1 cellular context compared by ENCODE assay signal in the genomic region with DNA sequence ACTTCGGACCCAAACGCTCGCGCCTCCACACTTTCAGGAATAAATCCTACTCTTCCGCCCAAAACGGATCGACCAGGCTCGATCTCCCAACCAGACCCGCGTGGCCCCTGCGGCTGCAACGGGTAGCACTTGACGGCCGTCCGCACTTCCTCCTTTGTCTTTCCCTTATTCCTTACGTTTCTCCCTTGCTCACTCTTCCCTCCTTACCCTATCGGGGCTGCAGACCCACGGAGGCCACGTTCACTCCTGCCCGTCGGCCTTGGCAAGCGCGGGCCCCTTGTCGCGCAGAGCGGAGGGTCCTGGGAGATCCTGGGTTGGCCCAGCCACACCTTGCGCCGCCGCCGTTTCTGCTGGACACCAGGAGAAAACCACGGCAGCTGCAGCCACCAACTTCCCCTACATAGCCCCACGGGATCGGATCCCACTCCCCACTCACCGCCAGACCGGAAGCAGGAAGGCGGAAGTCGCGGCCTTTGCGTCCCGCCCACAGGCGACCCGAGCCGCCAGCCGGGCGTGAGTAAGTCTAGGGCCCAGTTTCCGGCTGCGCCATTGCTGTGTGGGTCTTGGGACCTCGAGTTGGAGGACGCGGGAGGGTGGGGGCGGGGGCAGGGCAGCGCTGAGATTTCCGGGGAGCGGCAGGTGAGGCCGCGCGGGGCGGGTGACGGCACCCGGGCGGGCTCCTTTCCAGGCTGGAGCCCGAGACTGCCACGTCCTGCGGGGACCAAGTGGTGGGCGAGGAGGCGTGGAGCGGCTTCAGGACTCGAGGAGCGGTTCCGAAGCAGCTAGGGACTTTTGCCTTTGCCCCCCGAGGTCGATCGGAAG.
A peak's percentile ranks its signal among the peaks of the same experiment; 100 is the strongest.
TF ChIP-seq lines count a peak whose summit lies in the region.

SMIM15 (minus strand) TSS at position 459 of the 822 bp plus-strand sequence. CDS start 2,297 bp downstream, outside the sequence.

TF ChIP-seq in HepG2, 621 proteins besides CTCF, POLR2A, EP300 and RAD21 (continued from another document and continues in another):
- TF ChIP-seq, protein P1, sequence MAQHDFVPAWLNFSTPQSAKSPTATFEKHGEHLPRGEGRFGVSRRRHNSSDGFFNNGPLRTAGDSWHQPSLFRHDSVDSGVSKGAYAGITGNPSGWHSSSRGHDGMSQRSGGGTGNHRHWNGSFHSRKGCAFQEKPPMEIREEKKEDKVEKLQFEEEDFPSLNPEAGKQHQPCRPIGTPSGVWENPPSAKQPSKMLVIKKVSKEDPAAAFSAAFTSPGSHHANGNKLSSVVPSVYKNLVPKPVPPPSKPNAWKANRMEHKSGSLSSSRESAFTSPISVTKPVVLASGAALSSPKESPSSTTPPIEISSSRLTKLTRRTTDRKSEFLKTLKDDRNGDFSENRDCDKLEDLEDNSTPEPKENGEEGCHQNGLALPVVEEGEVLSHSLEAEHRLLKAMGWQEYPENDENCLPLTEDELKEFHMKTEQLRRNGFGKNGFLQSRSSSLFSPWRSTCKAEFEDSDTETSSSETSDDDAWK (CRISPR knock-in tag; IDR thresholded peaks at IDR 0.05) = no peak
- no peak for TF ChIP-seq ZNF282 (IDR thresholded peaks at IDR 0.05; ENCODE audit: partially characterized antibody)
- no peak for TF ChIP-seq EZH2 (conservative IDR thresholded peaks at IDR 0.05; ENCODE audit: low read depth, low read length)
- TF ChIP-seq, protein P2, sequence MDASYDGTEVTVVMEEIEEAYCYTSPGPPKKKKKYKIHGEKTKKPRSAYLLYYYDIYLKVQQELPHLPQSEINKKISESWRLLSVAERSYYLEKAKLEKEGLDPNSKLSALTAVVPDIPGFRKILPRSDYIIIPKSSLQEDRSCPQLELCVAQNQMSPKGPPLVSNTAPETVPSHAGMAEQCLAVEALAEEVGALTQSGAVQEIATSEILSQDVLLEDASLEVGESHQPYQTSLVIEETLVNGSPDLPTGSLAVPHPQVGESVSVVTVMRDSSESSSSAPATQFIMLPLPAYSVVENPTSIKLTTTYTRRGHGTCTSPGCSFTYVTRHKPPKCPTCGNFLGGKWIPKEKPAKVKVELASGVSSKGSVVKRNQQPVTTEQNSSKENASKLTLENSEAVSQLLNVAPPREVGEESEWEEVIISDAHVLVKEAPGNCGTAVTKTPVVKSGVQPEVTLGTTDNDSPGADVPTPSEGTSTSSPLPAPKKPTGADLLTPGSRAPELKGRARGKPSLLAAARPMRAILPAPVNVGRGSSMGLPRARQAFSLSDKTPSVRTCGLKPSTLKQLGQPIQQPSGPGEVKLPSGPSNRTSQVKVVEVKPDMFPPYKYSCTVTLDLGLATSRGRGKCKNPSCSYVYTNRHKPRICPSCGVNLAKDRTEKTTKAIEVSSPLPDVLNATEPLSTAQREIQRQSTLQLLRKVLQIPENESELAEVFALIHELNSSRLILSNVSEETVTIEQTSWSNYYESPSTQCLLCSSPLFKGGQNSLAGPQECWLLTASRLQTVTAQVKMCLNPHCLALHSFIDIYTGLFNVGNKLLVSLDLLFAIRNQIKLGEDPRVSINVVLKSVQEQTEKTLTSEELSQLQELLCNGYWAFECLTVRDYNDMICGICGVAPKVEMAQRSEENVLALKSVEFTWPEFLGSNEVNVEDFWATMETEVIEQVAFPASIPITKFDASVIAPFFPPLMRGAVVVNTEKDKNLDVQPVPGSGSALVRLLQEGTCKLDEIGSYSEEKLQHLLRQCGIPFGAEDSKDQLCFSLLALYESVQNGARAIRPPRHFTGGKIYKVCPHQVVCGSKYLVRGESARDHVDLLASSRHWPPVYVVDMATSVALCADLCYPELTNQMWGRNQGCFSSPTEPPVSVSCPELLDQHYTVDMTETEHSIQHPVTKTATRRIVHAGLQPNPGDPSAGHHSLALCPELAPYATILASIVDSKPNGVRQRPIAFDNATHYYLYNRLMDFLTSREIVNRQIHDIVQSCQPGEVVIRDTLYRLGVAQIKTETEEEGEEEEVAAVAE (CRISPR knock-in tag; IDR thresholded peaks at IDR 0.05; ENCODE audit: borderline replicate concordance) = no peak; the same call in 1 of the 2 replicates
- peak; percentile 88; the same call in 1 of the 2 replicates for TF ChIP-seq ZMYM4 (CRISPR knock-in tag; IDR thresholded peaks at IDR 0.05)
- TF ChIP-seq, protein P3, sequence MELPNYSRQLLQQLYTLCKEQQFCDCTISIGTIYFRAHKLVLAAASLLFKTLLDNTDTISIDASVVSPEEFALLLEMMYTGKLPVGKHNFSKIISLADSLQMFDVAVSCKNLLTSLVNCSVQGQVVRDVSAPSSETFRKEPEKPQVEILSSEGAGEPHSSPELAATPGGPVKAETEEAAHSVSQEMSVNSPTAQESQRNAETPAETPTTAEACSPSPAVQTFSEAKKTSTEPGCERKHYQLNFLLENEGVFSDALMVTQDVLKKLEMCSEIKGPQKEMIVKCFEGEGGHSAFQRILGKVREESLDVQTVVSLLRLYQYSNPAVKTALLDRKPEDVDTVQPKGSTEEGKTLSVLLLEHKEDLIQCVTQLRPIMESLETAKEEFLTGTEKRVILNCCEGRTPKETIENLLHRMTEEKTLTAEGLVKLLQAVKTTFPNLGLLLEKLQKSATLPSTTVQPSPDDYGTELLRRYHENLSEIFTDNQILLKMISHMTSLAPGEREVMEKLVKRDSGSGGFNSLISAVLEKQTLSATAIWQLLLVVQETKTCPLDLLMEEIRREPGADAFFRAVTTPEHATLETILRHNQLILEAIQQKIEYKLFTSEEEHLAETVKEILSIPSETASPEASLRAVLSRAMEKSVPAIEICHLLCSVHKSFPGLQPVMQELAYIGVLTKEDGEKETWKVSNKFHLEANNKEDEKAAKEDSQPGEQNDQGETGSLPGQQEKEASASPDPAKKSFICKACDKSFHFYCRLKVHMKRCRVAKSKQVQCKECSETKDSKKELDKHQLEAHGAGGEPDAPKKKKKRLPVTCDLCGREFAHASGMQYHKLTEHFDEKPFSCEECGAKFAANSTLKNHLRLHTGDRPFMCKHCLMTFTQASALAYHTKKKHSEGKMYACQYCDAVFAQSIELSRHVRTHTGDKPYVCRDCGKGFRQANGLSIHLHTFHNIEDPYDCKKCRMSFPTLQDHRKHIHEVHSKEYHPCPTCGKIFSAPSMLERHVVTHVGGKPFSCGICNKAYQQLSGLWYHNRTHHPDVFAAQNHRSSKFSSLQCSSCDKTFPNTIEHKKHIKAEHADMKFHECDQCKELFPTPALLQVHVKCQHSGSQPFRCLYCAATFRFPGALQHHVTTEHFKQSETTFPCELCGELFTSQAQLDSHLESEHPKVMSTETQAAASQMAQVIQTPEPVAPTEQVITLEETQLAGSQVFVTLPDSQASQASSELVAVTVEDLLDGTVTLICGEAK (IDR thresholded peaks at IDR 0.05) = peak; percentile 62
- TF ChIP-seq, protein P3 (CRISPR knock-in tag; IDR thresholded peaks at IDR 0.05) = peak; percentile 37; the same call in 1 of the 2 replicates
- peak; percentile 71; the same call in 1 of the 2 replicates for TF ChIP-seq KLF11 (CRISPR knock-in tag; IDR thresholded peaks at IDR 0.05)
- TF ChIP-seq MEIS1 (CRISPR knock-in tag; IDR thresholded peaks at IDR 0.05; ENCODE audit: borderline replicate concordance) = peak; percentile 53; the same call in 1 of the 2 replicates
- TF ChIP-seq MXD3 (CRISPR knock-in tag; IDR thresholded peaks at IDR 0.05) = peak; percentile 59; the same call in 1 of the 2 replicates
- peak; percentile 67 for TF ChIP-seq ZNF644 (CRISPR knock-in tag; IDR thresholded peaks at IDR 0.05; ENCODE audit: low read depth)
- no peak for TF ChIP-seq ZNF503 (CRISPR knock-in tag; IDR thresholded peaks at IDR 0.05)
- peak; percentile 58; the same call in 1 of the 2 replicates for TF ChIP-seq BRD4 (CRISPR knock-in tag; IDR thresholded peaks at IDR 0.05)
- TF ChIP-seq RBAK (CRISPR knock-in tag; IDR thresholded peaks at IDR 0.05) = no peak
- TF ChIP-seq CBFB (CRISPR knock-in tag; IDR thresholded peaks at IDR 0.05) = peak; percentile 75
- TF ChIP-seq, protein P4, sequence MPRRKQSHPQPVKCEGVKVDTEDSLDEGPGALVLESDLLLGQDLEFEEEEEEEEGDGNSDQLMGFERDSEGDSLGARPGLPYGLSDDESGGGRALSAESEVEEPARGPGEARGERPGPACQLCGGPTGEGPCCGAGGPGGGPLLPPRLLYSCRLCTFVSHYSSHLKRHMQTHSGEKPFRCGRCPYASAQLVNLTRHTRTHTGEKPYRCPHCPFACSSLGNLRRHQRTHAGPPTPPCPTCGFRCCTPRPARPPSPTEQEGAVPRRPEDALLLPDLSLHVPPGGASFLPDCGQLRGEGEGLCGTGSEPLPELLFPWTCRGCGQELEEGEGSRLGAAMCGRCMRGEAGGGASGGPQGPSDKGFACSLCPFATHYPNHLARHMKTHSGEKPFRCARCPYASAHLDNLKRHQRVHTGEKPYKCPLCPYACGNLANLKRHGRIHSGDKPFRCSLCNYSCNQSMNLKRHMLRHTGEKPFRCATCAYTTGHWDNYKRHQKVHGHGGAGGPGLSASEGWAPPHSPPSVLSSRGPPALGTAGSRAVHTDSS (CRISPR knock-in tag; conservative IDR thresholded peaks at IDR 0.05) = no peak
- TF ChIP-seq, protein P5, sequence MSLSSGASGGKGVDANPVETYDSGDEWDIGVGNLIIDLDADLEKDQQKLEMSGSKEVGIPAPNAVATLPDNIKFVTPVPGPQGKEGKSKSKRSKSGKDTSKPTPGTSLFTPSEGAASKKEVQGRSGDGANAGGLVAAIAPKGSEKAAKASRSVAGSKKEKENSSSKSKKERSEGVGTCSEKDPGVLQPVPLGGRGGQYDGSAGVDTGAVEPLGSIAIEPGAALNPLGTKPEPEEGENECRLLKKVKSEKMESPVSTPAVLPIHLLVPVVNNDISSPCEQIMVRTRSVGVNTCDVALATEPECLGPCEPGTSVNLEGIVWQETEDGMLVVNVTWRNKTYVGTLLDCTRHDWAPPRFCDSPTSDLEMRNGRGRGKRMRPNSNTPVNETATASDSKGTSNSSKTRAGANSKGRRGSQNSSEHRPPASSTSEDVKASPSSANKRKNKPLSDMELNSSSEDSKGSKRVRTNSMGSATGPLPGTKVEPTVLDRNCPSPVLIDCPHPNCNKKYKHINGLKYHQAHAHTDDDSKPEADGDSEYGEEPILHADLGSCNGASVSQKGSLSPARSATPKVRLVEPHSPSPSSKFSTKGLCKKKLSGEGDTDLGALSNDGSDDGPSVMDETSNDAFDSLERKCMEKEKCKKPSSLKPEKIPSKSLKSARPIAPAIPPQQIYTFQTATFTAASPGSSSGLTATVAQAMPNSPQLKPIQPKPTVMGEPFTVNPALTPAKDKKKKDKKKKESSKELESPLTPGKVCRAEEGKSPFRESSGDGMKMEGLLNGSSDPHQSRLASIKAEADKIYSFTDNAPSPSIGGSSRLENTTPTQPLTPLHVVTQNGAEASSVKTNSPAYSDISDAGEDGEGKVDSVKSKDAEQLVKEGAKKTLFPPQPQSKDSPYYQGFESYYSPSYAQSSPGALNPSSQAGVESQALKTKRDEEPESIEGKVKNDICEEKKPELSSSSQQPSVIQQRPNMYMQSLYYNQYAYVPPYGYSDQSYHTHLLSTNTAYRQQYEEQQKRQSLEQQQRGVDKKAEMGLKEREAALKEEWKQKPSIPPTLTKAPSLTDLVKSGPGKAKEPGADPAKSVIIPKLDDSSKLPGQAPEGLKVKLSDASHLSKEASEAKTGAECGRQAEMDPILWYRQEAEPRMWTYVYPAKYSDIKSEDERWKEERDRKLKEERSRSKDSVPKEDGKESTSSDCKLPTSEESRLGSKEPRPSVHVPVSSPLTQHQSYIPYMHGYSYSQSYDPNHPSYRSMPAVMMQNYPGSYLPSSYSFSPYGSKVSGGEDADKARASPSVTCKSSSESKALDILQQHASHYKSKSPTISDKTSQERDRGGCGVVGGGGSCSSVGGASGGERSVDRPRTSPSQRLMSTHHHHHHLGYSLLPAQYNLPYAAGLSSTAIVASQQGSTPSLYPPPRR (CRISPR knock-in tag; IDR thresholded peaks at IDR 0.05; ENCODE audit: borderline replicate concordance) = peak; percentile 65; the same call in 1 of the 2 replicates
- TF ChIP-seq NFIB (CRISPR knock-in tag; IDR thresholded peaks at IDR 0.05; ENCODE audit: borderline replicate concordance) = no peak
- TF ChIP-seq ZNF740 (CRISPR knock-in tag; IDR thresholded peaks at IDR 0.05) = no peak
- TF ChIP-seq POLR2AphosphoS5 (IDR thresholded peaks at IDR 0.05; ENCODE audit: low read depth, low read length) = peak; percentile 95
